In genomic region chr11:134048028-134048427, GRCh38 we compare ENCODE assay signal across 16 cellular contexts. TPM values are rescaled to one million over a fixed set of nuclear protein-coding genes. Genes with fewer than 3 reads are reported as not detected.
DNase-seq lines count a peak whose midpoint lies in the region; ATAC-seq and TF ChIP-seq lines count a peak whose summit lies in the region.
"Had no signal": no experiment of that assay in that cellular context is flagged by ENCODE, and none has a peak within 500 bp of the region (broad histone marks: within the 10 kb centered on the region; RNA-seq: fewer than 3 reads in every experiment).

No MANE protein-coding gene starts in this region.

- no peak overlapping the region for H3K9ac ChIP-seq in rectal smooth muscle tissue (ENCODE audit: low read length)

- H3K4me1 ChIP-seq in heart right ventricle (peaks cover 0 to 29% (median 14%) of the 10 kb centered on the region in 9 donors), esophagus muscularis mucosa (peaks cover 31 to 48% (median 46%) of the 10 kb centered on the region in 4 donors), rectal smooth muscle tissue (ENCODE audit: control insufficient read depth, insufficient read depth, low read length) (peaks cover 21% of the 10 kb centered on the region), uterus (peaks cover 0 to 6% of the 10 kb centered on the region in 2 donors)

- no peak overlapping the region for H3K27ac Mint-ChIP-seq in T-helper 17 cell
- H3K27ac Mint-ChIP-seq: activated naive CD8-positive, alpha-beta T cell treated with anti-CD3 and anti-CD28 coated beads, Interleukin-2, amount 50 U/mL, for 24 hours had no signal

- TF ChIP-seq EP300 in esophagus muscularis mucosa (IDR thresholded peaks at IDR 0.05): no peak

- TF ChIP-seq CTCF in heart right ventricle (IDR thresholded peaks at IDR 0.05) (no peak), esophagus muscularis mucosa (IDR thresholded peaks at IDR 0.05) (no peak), uterus (IDR thresholded peaks at IDR 0.05) (no peak)

- ATAC-seq in heart right ventricle (no peak), T-helper 17 cell (no peak)
- ATAC-seq: activated naive CD8-positive, alpha-beta T cell treated with anti-CD3 and anti-CD28 coated beads, Interleukin-2, amount 50 U/mL, for 24 hours had no signal

- peaks cover 34% of the 10 kb centered on the region for H3K27me3 Mint-ChIP-seq in T-helper 17 cell

- H3K36me3 ChIP-seq in heart right ventricle: no peaks in the 10 kb centered on the region
- H3K36me3 ChIP-seq in esophagus muscularis mucosa: no peaks in the 10 kb centered on the region
- H3K36me3 ChIP-seq in rectal smooth muscle tissue (ENCODE audit: control insufficient read depth, insufficient read depth, low read length): no peaks in the 10 kb centered on the region
- H3K36me3 ChIP-seq in uterus: no peaks in the 10 kb centered on the region

- peaks cover 5% of the 10 kb centered on the region for H3K4me1 Mint-ChIP-seq in T-helper 17 cell

- H3K27me3 ChIP-seq in heart right ventricle (peaks cover 0 to 12% (median 0%) of the 10 kb centered on the region in 7 donors), esophagus muscularis mucosa (no peaks in the 10 kb centered on the region), rectal smooth muscle tissue (ENCODE audit: control insufficient read depth, insufficient read depth, low read length) (peaks cover 2% of the 10 kb centered on the region), uterus (no peaks in the 10 kb centered on the region)

- H3K4me3 Mint-ChIP-seq in T-helper 17 cell: no peak overlapping the region
- H3K4me3 Mint-ChIP-seq: activated naive CD8-positive, alpha-beta T cell treated with anti-CD3 and anti-CD28 coated beads, Interleukin-2, amount 50 U/mL, for 24 hours had no signal

- peak overlapping the region in 5 of 10 donors; percentile 13 to 40 (median 34) for H3K4me3 ChIP-seq in heart right ventricle
- H3K4me3 ChIP-seq in esophagus muscularis mucosa: peak overlapping the region; percentile 10 to 39 (median 29)
- no peak overlapping the region for H3K4me3 ChIP-seq in rectal smooth muscle tissue (ENCODE audit: low read length)
- H3K4me3 ChIP-seq in uterus: peak overlapping the region in 1 of 2 donors; percentile 2

- TF ChIP-seq POLR2A in esophagus muscularis mucosa (IDR thresholded peaks at IDR 0.05; ENCODE audit: low read depth) (no peak), uterus (IDR thresholded peaks at IDR 0.05) (no peak)

- WGBS in heart right ventricle, 2 donors: 75 to 77% methylated on average over 9 of the region's 9 CpGs
- WGBS in esophagus muscularis mucosa: 69% methylated on average over 9 of the region's 9 CpGs

- H3K27ac ChIP-seq in heart right ventricle (peak overlapping the region in 4 of 10 donors; percentile 1 to 66 (median 38)), esophagus muscularis mucosa (replicated peaks in 1 of 4) (peak overlapping the region; percentile 82 to 89 (median 86)), rectal smooth muscle tissue (ENCODE audit: low read depth, low read length) (peak overlapping the region; percentile 88), uterus (peak overlapping the region; percentile 77 to 80)

- H3K36me3 Mint-ChIP-seq in T-helper 17 cell (ENCODE audit: low read depth): no peaks in the 10 kb centered on the region

- intact Hi-C loops in cardiac septum (cut with DNase I) (loop anchor here (5.0 kb wide), 2 partner anchors 79 to 121 kb away; no protein-coding TSS in a partner anchor), heart right ventricle (cut with DNase I) (loop anchor here in 8 of 10 donors (5.0 to 10.0 kb wide), 5 partner anchors 81 to 207 kb away; partner anchors contain the start of genes ACAD8 (in 1 of the 8) and THYN1 (in 1 of the 8)), esophagus muscularis mucosa (cut with DNase I) (loop anchor here (5.0 kb wide), 2 partner anchors 81 to 101 kb away; no protein-coding TSS in a partner anchor), uterus (cut with DNase I; ENCODE audit: low total_unique reads) (no loop called here)

- peak; percentile 68 for DNase-seq in cardiac septum (ENCODE audit: low spot score)
- no peak for DNase-seq in heart right ventricle
- DNase-seq in esophagus muscularis mucosa (ENCODE audit: extremely low spot score): no peak
- peak in 1 of 2 donors; percentile 17 for DNase-seq in uterus
- no peak for DNase-seq in activated CD8-positive, alpha-beta memory T cell treated with anti-CD3 and anti-CD28 coated beads for 24 hours
- DNase-seq in NCI-H146 treated with DMSO at 0.1 percent for 48 hours (lab: John Stamatoyannopoulos, UW; ENCODE audit: unreplicated experiment): no peak
- no peak for DNase-seq in T-helper 17 cell
- DNase-seq: activated CD4-positive, alpha-beta T cell treated with anti-CD3 and anti-CD28 coated beads, Interleukin-2, amount 50 U/mL, for 4 hours; activated naive CD8-positive, alpha-beta T cell treated with anti-CD3 and anti-CD28 coated beads, Interleukin-2, amount 50 U/mL, for 24 hours; central memory CD4-positive, alpha-beta T cell; effector memory CD4-positive, alpha-beta T cell; NCI-H1417; NCI-H2171 treated with DMSO at 0.1 percent for 48 hours; NCI-H774; SW 1271 had no signal

- H3K9me3 ChIP-seq in heart right ventricle: no peaks in the 10 kb centered on the region
- no peaks in the 10 kb centered on the region for H3K9me3 ChIP-seq in esophagus muscularis mucosa
- H3K9me3 ChIP-seq in uterus: no peaks in the 10 kb centered on the region
- H3K9me3 ChIP-seq in T-helper 17 cell (ENCODE audit: control insufficient read depth, low read length, poor library complexity, severe bottlenecking): no peaks in the 10 kb centered on the region

RNA-seq across cellular contexts. Expression of gene JAM3, which starts 20.8 kb away (rescaled TPM):
- 46.5 TPM for total RNA-seq in cardiac septum
- total RNA-seq in heart right ventricle: 10 to 100 TPM; 20.4 to 55.4 (median 34.9) TPM
- 10 to 100 TPM; 12.7 to 14.2 TPM for polyA plus RNA-seq in heart right ventricle
- total RNA-seq in esophagus muscularis mucosa: 100 to 1,000 TPM in 2 of 4 donors, 10 to 100 TPM in 2; 84.2 to 122 (median 96.5) TPM
- 10 to 100 TPM; 51.7 to 86.7 (median 68.1) TPM for total RNA-seq in uterus
- 10 to 100 TPM; 12.5 to 37.4 TPM for total RNA-seq in T-helper 17 cell
